In genomic region chr9:131934673-131935072, GRCh38 we compare ENCODE assay signal across 35 cellular contexts.
"Had no signal": no experiment of that assay in that cellular context is flagged by ENCODE, and none has a peak within 500 bp of the region (broad histone marks: within the 10 kb centered on the region; RNA-seq: fewer than 3 reads in every experiment).

No MANE protein-coding gene starts in this region.

- DNase-seq: Karpas-422, Kasumi-1, MG63, MM.1S, MV-4-11, NCI-H1048, NCI-H1092, NCI-H1092 treated with DMSO at 0.1 percent for 48 hours, NCI-H1105, NCI-H1105 treated with DMSO at 0.1 percent for 48 hours, NCI-H1417, NCI-H1417 treated with DMSO at 0.1 percent for 48 hours, NCI-H1436, NCI-H1436 treated with DMSO at 0.1 percent for 48 hours, NCI-H146, NCI-H1694, NCI-H1694 treated with DMSO at 0.1 percent for 48 hours, NCI-H187, NCI-H187 treated with DMSO at 0.1 percent for 48 hours, NCI-H1930, NCI-H2029, NCI-H2029 treated with DMSO at 0.1 percent for 48 hours, NCI-H2081, NCI-H2081 treated with DMSO at 0.1 percent for 48 hours, NCI-H2107, NCI-H2171, NCI-H2171 treated with DMSO at 0.1 percent for 48 hours, NCI-H2227 treated with DMSO at 0.1 percent for 48 hours, NCI-H226, NCI-H345, NCI-H446, NCI-H446 treated with DMSO at 0.1 percent for 48 hours, NCI-H510A, NCI-H510A treated with DMSO at 0.1 percent for 48 hours, NCI-H524 had no signal

- H3K4me3 ChIP-seq: MG63 had no signal

- H3K27me3 ChIP-seq: MG63 had no signal
